In the genomic region with DNA sequence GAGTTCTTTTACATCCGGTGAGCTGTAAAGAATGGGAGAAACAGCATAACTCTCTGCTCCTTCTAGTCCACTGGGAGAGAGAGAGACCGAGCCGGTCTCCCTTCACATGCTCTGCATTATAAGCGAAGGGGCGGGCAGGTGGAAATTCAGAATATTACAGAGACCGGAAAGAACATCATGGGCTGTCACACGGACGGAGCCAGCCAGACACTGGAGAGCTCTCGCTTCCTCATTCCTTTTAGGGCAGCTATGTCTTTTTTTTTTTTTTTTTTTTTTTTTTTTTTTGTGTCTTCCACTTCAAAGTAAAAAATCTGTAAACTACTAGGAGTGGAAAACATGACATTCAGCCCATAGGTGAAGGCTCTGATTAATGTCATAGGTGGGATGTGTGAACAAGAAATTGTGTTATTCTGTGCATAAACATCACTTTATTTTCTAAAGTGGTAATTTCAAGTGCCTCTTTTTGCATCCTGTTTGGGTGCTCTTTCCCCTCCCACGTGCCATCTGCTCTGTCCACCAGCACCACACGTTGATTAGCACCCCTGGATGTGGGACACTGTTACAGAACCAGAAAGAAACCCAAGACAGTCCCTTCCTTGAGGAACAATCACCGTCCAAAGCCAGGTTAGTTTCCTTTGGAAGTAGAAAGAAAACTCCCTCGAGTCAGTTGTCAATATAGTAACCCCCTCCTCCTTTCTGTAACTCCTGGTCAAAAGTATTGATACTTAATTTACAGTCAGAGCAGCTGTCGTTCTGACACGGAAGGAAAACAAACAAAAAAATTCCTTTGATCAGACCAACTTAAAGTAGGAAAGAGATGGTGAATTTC, we compare ENCODE assay signal across 8 cellular contexts.
DNase-seq lines count a peak whose midpoint lies in the region; ATAC-seq lines count a peak whose summit lies in the region.

A gene with protein sequence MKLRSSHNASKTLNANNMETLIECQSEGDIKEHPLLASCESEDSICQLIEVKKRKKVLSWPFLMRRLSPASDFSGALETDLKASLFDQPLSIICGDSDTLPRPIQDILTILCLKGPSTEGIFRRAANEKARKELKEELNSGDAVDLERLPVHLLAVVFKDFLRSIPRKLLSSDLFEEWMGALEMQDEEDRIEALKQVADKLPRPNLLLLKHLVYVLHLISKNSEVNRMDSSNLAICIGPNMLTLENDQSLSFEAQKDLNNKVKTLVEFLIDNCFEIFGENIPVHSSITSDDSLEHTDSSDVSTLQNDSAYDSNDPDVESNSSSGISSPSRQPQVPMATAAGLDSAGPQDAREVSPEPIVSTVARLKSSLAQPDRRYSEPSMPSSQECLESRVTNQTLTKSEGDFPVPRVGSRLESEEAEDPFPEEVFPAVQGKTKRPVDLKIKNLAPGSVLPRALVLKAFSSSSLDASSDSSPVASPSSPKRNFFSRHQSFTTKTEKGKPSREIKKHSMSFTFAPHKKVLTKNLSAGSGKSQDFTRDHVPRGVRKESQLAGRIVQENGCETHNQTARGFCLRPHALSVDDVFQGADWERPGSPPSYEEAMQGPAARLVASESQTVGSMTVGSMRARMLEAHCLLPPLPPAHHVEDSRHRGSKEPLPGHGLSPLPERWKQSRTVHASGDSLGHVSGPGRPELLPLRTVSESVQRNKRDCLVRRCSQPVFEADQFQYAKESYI (minus strand): TSS at position 93 of the 829 bp plus-strand sequence. CDS start 845 bp downstream, outside the sequence.

- ATAC-seq in GM18517 (IDR thresholded peaks at IDR 0.05; ENCODE audit: unreplicated experiment), result peak; percentile 85
- ATAC-seq in HG02840 (IDR thresholded peaks at IDR 0.05; ENCODE audit: low FRiP score, unreplicated experiment), result peak; percentile 76

- DNase-seq in OCI-M1 (lab: John Stamatoyannopoulos, UW) (peak; percentile 95), activated T-helper 1 cell treated with Interleukin-2 at 50 U/mL for 16 hours (ENCODE audit: low read depth) (peak; percentile 71), iris pigment epithelial cell (ENCODE audit: low read depth) (peak; percentile 29), NCI-H187 (lab: John Stamatoyannopoulos, UW) (no peak), LoVo (ENCODE audit: low spot score) (no peak)
- peak; percentile 66 to 77 for DNase-seq in stimulated activated CD4-positive, alpha-beta T cell treated with anti-CD3 and anti-CD28 coated beads, Interleukin-4, amount 100 ng/mL, for 48 hours (ENCODE audit: low read depth in 2 of 2)

Comparison
In these comparisons a context has a peak if more than half of its experiments do, and no peak if none do; other contexts are left out.
1. DNase-seq: peak in OCI-M1 (single experiment), activated T-helper 1 cell treated with Interleukin-2 at 50 U/mL for 16 hours (single experiment), iris pigment epithelial cell (single experiment) and stimulated activated CD4-positive, alpha-beta T cell treated with anti-CD3 and anti-CD28 coated beads, Interleukin-4, amount 100 ng/mL, for 48 hours (2 of 2); none in NCI-H187 (0 of 2) and LoVo (single experiment).